1 cellular context compared by ENCODE assay signal in genomic region chr1:150551784-150552691, GRCh38.
TF ChIP-seq lines count a peak whose summit lies in the region.

No MANE protein-coding gene starts in this region.

TF ChIP-seq in HepG2, 621 proteins besides CTCF, POLR2A, EP300 and RAD21 (continued from another document and continues in another):
- TF ChIP-seq RERE (CRISPR knock-in tag; IDR thresholded peaks at IDR 0.05; ENCODE audit: low read depth) (no peak; the same call in 1 of the 2 replicates), HNF4G (IDR thresholded peaks at IDR 0.05; ENCODE audit: borderline replicate concordance, low read depth, low read length) (peak; percentile 42; the same call in 1 of the 2 replicates), HNF4G (CRISPR knock-in tag; IDR thresholded peaks at IDR 0.05; ENCODE audit: borderline replicate concordance, low read depth) (no peak; the same call in 1 of the 2 replicates), NFATC3 (CRISPR knock-in tag; IDR thresholded peaks at IDR 0.05) (no peak), ZBTB40 (IDR thresholded peaks at IDR 0.05) (no peak), ZBTB40 (CRISPR knock-in tag; IDR thresholded peaks at IDR 0.05) (peak; percentile 13; the same call in 1 of the 2 replicates), CCAR2 (optimal IDR thresholded peaks at IDR 0.05; ENCODE audit: low read depth, low read length) (no peak), CEBPG (CRISPR knock-in tag; IDR thresholded peaks at IDR 0.05) (peak; percentile 95), UBTF (CRISPR knock-in tag; IDR thresholded peaks at IDR 0.05) (peak; percentile 57), HBP1 (CRISPR knock-in tag; IDR thresholded peaks at IDR 0.05; ENCODE audit: low read depth) (no peak), TAF15 (IDR thresholded peaks at IDR 0.05; ENCODE audit: low read depth, low read length, poor library complexity, severe bottlenecking) (no peak), HMGXB4 (CRISPR knock-in tag; IDR thresholded peaks at IDR 0.05; ENCODE audit: borderline replicate concordance in 1 of 2, low read depth in 1 of 2) (peak in 1 of 2 experiments; percentile 41; a peak in 1 of 4 replicates), HOXA3 (CRISPR knock-in tag; IDR thresholded peaks at IDR 0.05) (0 out of 2 replicates have a peak, but pooled peaks have one; percentile 69), FOXC1 (CRISPR knock-in tag; IDR thresholded peaks at IDR 0.05; ENCODE audit: borderline replicate concordance) (no peak; the same call in 1 of the 2 replicates), TRIM24 (CRISPR knock-in tag; IDR thresholded peaks at IDR 0.05) (no peak), ATF7 (IDR thresholded peaks at IDR 0.05) (no peak), ATF7 (CRISPR knock-in tag; IDR thresholded peaks at IDR 0.05) (no peak), MEIS1 (CRISPR knock-in tag; IDR thresholded peaks at IDR 0.05; ENCODE audit: borderline replicate concordance) (no peak), MIXL1 (CRISPR knock-in tag; IDR thresholded peaks at IDR 0.05) (no peak), CC2D1A (CRISPR knock-in tag; IDR thresholded peaks at IDR 0.05) (no peak), GPBP1L1 (CRISPR knock-in tag; IDR thresholded peaks at IDR 0.05) (no peak), RFXANK (CRISPR knock-in tag; IDR thresholded peaks at IDR 0.05) (no peak), MEIS2 (CRISPR knock-in tag; IDR thresholded peaks at IDR 0.05) (peak; percentile 78; the same call in 1 of the 2 replicates), ZNF414 (CRISPR knock-in tag; IDR thresholded peaks at IDR 0.05) (no peak), SOX13 (IDR thresholded peaks at IDR 0.05) (no peak), SOX13 (CRISPR knock-in tag; conservative IDR thresholded peaks at IDR 0.05 in 1 of 2, IDR thresholded peaks at IDR 0.05 in 1 of 2) (no peak; a peak in 1 of 4 replicates), JARID2 (CRISPR knock-in tag; IDR thresholded peaks at IDR 0.05; ENCODE audit: insufficient replicate concordance) (no peak), MAZ (IDR thresholded peaks at IDR 0.05; ENCODE audit: borderline replicate concordance, low read depth, low read length) (no peak), MAZ (CRISPR knock-in tag; IDR thresholded peaks at IDR 0.05; ENCODE audit: low read depth) (0 out of 2 replicates have a peak, but pooled peaks have one; percentile 25), PHF20 (CRISPR knock-in tag; IDR thresholded peaks at IDR 0.05) (no peak), ZNF335 (CRISPR knock-in tag; IDR thresholded peaks at IDR 0.05) (0 out of 2 replicates have a peak, but pooled peaks have one; percentile 56), ZBTB14 (CRISPR knock-in tag; IDR thresholded peaks at IDR 0.05) (no peak), SPEN (CRISPR knock-in tag; IDR thresholded peaks at IDR 0.05; ENCODE audit: low read depth) (peak; percentile 68; the same call in 1 of the 2 replicates), ZNF652 (CRISPR knock-in tag; IDR thresholded peaks at IDR 0.05; ENCODE audit: borderline replicate concordance, low read depth) (peak; percentile 29; the same call in 1 of the 2 replicates)
